1 cellular context compared by ENCODE assay signal in genomic region chr2:73859721-73860586, GRCh38.
A peak's percentile ranks its signal among the peaks of the same experiment; 100 is the strongest.
TF ChIP-seq lines count a peak whose summit lies in the region.

No MANE protein-coding gene starts in this region.

TF ChIP-seq in K562, 482 proteins besides CTCF, POLR2A, EP300 and RAD21 (continued from another document):
- TF ChIP-seq STAT6 (CRISPR knock-in tag; IDR thresholded peaks at IDR 0.05) (no peak), ATF3 (IDR thresholded peaks at IDR 0.05) (peak; percentile 73), ATF3 (CRISPR knock-in tag; conservative IDR thresholded peaks at IDR 0.05) (no peak), PCBP1 (IDR thresholded peaks at IDR 0.05; ENCODE audit: low read depth, low read length, poor library complexity, severe bottlenecking) (no peak), FOS (IDR thresholded peaks at IDR 0.05; ENCODE audit: extremely low read depth, insufficient read length) (no peak), KAT7 (CRISPR knock-in tag; IDR thresholded peaks at IDR 0.05; ENCODE audit: borderline replicate concordance) (no peak), KLF1 (tag; IDR thresholded peaks at IDR 0.05) (no peak), MAZ (CRISPR knock-in tag; conservative IDR thresholded peaks at IDR 0.05 in 1 of 2, IDR thresholded peaks at IDR 0.05 in 1 of 2) (no peak), ZBTB17 (CRISPR knock-in tag; IDR thresholded peaks at IDR 0.05) (no peak), ELK1 (CRISPR knock-in tag; IDR thresholded peaks at IDR 0.05) (no peak), ZNF407 (IDR thresholded peaks at IDR 0.05; ENCODE audit: low read depth) (no peak), HDAC2 (IDR thresholded peaks at IDR 0.05) (no peak), EWSR1 (IDR thresholded peaks at IDR 0.05; ENCODE audit: borderline replicate concordance, low read depth, partially characterized antibody) (no peak), PHF20 (IDR thresholded peaks at IDR 0.05; ENCODE audit: partially characterized antibody) (no peak), USF1 (CRISPR knock-in tag; IDR thresholded peaks at IDR 0.05) (no peak), NFIC (IDR thresholded peaks at IDR 0.05) (no peak), USF2 (CRISPR knock-in tag; IDR thresholded peaks at IDR 0.05) (no peak), KLF16 (IDR thresholded peaks at IDR 0.05) (no peak), GABPB1 (CRISPR knock-in tag; IDR thresholded peaks at IDR 0.05) (no peak), NCOR1 (IDR thresholded peaks at IDR 0.05) (no peak), MAFK (IDR thresholded peaks at IDR 0.05; ENCODE audit: low read length) (no peak), SP2 (IDR thresholded peaks at IDR 0.05; ENCODE audit: extremely low read depth, low read depth, low read length, poor library complexity, severe bottlenecking) (no peak), AFF1 (IDR thresholded peaks at IDR 0.05; ENCODE audit: low read depth in 1 of 2, partially characterized antibody in 2 of 2) (no peak), THRB (CRISPR knock-in tag; conservative IDR thresholded peaks at IDR 0.05) (no peak), ZBTB49 (CRISPR knock-in tag; IDR thresholded peaks at IDR 0.05; ENCODE audit: borderline replicate concordance) (no peak), ZNF512 (tag; IDR thresholded peaks at IDR 0.05) (no peak), FOSL1 (tag; conservative IDR thresholded peaks at IDR 0.05) (peak; percentile 50; the same call in 1 of the 2 replicates), JUN (IDR thresholded peaks at IDR 0.05; ENCODE audit: borderline replicate concordance, low read depth, low read length) (peak; percentile 63; the same call in 1 of the 2 replicates), JUN (CRISPR knock-in tag; IDR thresholded peaks at IDR 0.05; ENCODE audit: borderline replicate concordance) (no peak), ZFP36 (IDR thresholded peaks at IDR 0.05; ENCODE audit: low read depth, low read length, partially characterized antibody) (no peak)
TF ChIP-seq in K562: peak in this region for 6.
